ENCODE assay signal across 8 cellular contexts in genomic region chr22:38569972-38570840, GRCh38. TPM values are rescaled to one million over a fixed set of nuclear protein-coding genes. Genes with fewer than 3 reads are reported as not detected.
DNase-seq lines count a peak whose midpoint lies in the region; ATAC-seq and TF ChIP-seq lines count a peak whose summit lies in the region.

TSS of gene DMC1 (minus strand) at chr22:38570183. CDS start at chr22:38568256, 1,927 bp downstream.

- H3K27me3 ChIP-seq in left lung = peaks cover 0 to 19% of the 10 kb centered on the region in 2 donors

- no peaks in the 10 kb centered on the region for H3K36me3 ChIP-seq in left lung

- TF ChIP-seq CTCF in GM10248 (IDR thresholded peaks at IDR 0.05; ENCODE audit: control extremely low read depth, extremely low read depth, low read depth, missing control alignments) = no peak
- TF ChIP-seq CTCF in left lung (IDR thresholded peaks at IDR 0.05) = no peak

- DNase-seq in GM10248 (ENCODE audit: extremely low spot score) (peak; percentile 100), NCI-H748 treated with DMSO at 0.1 percent for 48 hours (lab: John Stamatoyannopoulos, UW) (peak; percentile 75), dedifferentiated amniotic fluid mesenchymal stem cell (ENCODE audit: extremely low spot score) (peak; percentile 55), left lung (peak; percentile 95 to 96)
- DNase-seq in activated CD4-positive, alpha-beta T cell treated with anti-CD3 and anti-CD28 coated beads, Interleukin-2, amount 50 U/mL, for 48 hours = peak; percentile 99 to 100
- DNase-seq in stimulated activated CD4-positive, alpha-beta T cell treated with anti-CD3 and anti-CD28 coated beads, Interleukin-2, amount 100 ng/mL, for 4 hours (ENCODE audit: low read depth) = peak; percentile 96

- POLR2A ChIA-PET in GM10248 (lab: Yijun Ruan, JAX) = no interaction called here

- intact Hi-C loops in left lung (cut with DNase I) = no loop called here

- H3K27ac ChIP-seq in left lung = peak within 1 kb of the TSS in 1 of 2 donors; percentile 48

- peak; percentile 49 for ATAC-seq in HG03159 (IDR thresholded peaks at IDR 0.05; ENCODE audit: unreplicated experiment)
- ATAC-seq in left lung = peak; percentile 98
- no peak for ATAC-seq in GM19328 (IDR thresholded peaks at IDR 0.05; ENCODE audit: unreplicated experiment)

- peaks cover 3 to 20% of the 10 kb centered on the region in 2 donors for H3K4me1 ChIP-seq in left lung

- peak within 1 kb of the TSS; percentile 50 to 59 for H3K4me3 ChIP-seq in left lung

- H3K9me3 ChIP-seq in left lung = no peaks in the 10 kb centered on the region

- CTCF ChIA-PET in GM10248 (lab: Yijun Ruan, JAX) = interaction anchor here (1.4 to 5.1 kb wide), 2 partner anchors 502 to 518 kb away, joined by 4 to 44 read pairs; no protein-coding TSS in a partner anchor

RNA-seq across cellular contexts. Expression of gene DMC1, which starts in this region (rescaled TPM):
- 1 to 10 TPM; 1.6 to 2.1 TPM for total RNA-seq in left lung
